8 cellular contexts compared by ENCODE assay signal in genomic region chr11:46277623-46278386, GRCh38. TPM values are rescaled to one million over a fixed set of nuclear protein-coding genes. Genes with fewer than 3 reads are reported as not detected.
DNase-seq lines count a peak whose midpoint lies in the region; ATAC-seq and TF ChIP-seq lines count a peak whose summit lies in the region.

A gene with protein sequence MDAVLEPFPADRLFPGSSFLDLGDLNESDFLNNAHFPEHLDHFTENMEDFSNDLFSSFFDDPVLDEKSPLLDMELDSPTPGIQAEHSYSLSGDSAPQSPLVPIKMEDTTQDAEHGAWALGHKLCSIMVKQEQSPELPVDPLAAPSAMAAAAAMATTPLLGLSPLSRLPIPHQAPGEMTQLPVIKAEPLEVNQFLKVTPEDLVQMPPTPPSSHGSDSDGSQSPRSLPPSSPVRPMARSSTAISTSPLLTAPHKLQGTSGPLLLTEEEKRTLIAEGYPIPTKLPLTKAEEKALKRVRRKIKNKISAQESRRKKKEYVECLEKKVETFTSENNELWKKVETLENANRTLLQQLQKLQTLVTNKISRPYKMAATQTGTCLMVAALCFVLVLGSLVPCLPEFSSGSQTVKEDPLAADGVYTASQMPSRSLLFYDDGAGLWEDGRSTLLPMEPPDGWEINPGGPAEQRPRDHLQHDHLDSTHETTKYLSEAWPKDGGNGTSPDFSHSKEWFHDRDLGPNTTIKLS (plus strand): TSS chr11:46277662. CDS start chr11:46278112, 450 bp downstream.

- peaks cover 31% of the 10 kb centered on the region for H3K36me3 ChIP-seq in NT2/D1 (ENCODE audit: insufficient read depth, insufficient read length, low read length)
- H3K36me3 ChIP-seq in prostate gland: no peaks in the 10 kb centered on the region

- intact Hi-C loops in prostate gland (cut with DNase I): loop anchor here (2.0 to 5.0 kb wide), 2 partner anchors 17 to 36 kb away; no protein-coding TSS in a partner anchor

- no peak for DNase-seq in NT2/D1 (ENCODE audit: low read depth, low spot score)
- peak; percentile 26 for DNase-seq in fibroblast of villous mesenchyme (ENCODE audit: low read depth)
- DNase-seq in prostate gland (ENCODE audit: low spot score): peak; percentile 23
- no peak for DNase-seq in effector CD8-positive, alpha-beta T cell (lab: John Stamatoyannopoulos, UW)

- no peak for ATAC-seq in GM19397 (IDR thresholded peaks at IDR 0.05; ENCODE audit: unreplicated experiment)
- no peak for ATAC-seq in HG03025 (IDR thresholded peaks at IDR 0.05; ENCODE audit: low FRiP score, unreplicated experiment)
- no peak for ATAC-seq in esophagus mucosa

- H3K4me3 ChIP-seq in GM12875 (ENCODE audit: low read depth, low read length) (peak within 1 kb of the TSS; percentile 55), NT2/D1 (ENCODE audit: insufficient read length, low read depth) (peak within 1 kb of the TSS; percentile 81), fibroblast of villous mesenchyme (ENCODE audit: low read depth, low read length) (peak within 1 kb of the TSS; percentile 99), prostate gland (peak within 1 kb of the TSS; percentile 67 to 82)

- no peaks in the 10 kb centered on the region for H3K9me3 ChIP-seq in NT2/D1 (ENCODE audit: insufficient read depth, low read length)
- H3K9me3 ChIP-seq in prostate gland: no peaks in the 10 kb centered on the region

- 3% methylated on average over 45 of the region's 61 CpGs for WGBS in prostate gland

- H3K9ac ChIP-seq in NT2/D1 (ENCODE audit: insufficient read length, low read depth): peak within 1 kb of the TSS; percentile 91

- H3K4me1 ChIP-seq in NT2/D1 (ENCODE audit: insufficient read depth, insufficient read length) (peaks cover 28% of the 10 kb centered on the region), prostate gland (replicated peaks) (peaks cover 37% of the 10 kb centered on the region)

- H3K27ac ChIP-seq in prostate gland: peak within 1 kb of the TSS; percentile 80 to 85

- H3K27me3 ChIP-seq in NT2/D1 (ENCODE audit: insufficient read depth, insufficient read length): no peaks in the 10 kb centered on the region
- no peaks in the 10 kb centered on the region for H3K27me3 ChIP-seq in prostate gland (replicated peaks; ENCODE audit: insufficient read depth)

- TF ChIP-seq CTCF in GM12875 (IDR thresholded peaks at IDR 0.05; ENCODE audit: borderline replicate concordance, insufficient read depth, low read depth, low read length): no peak
- TF ChIP-seq CTCF in fibroblast of villous mesenchyme (IDR thresholded peaks at IDR 0.05; ENCODE audit: insufficient read depth, low read depth, low read length): no peak
- TF ChIP-seq CTCF in prostate gland (IDR thresholded peaks at IDR 0.05): no peak

- TF ChIP-seq POLR2A in prostate gland (IDR thresholded peaks at IDR 0.05): peak; percentile 88

RNA-seq across cellular contexts. Expression of the gene that starts here (rescaled TPM):
- total RNA-seq in fibroblast of villous mesenchyme: 40.6 and 66.7 TPM in 2 replicates
- 10 to 100 TPM; 41.0 to 47.0 TPM for total RNA-seq in prostate gland
- 0.64 TPM for total RNA-seq in esophagus mucosa

Comparison
In these comparisons a context has a peak if more than half of its experiments do, and no peak if none do; other contexts are left out.
1. RNA of the gene that starts here (total RNA-seq): 41.0 to 47.0 TPM in prostate gland and 40.6 to 66.7 TPM in fibroblast of villous mesenchyme; 0.64 TPM in esophagus mucosa (single experiment); every median in the first group is over 10 times any median in the second.
2. DNase-seq: peak in fibroblast of villous mesenchyme (single experiment) and prostate gland (single experiment); none in NT2/D1 (single experiment) and effector CD8-positive, alpha-beta T cell (single experiment).
3. Peak in every context shown above with its lines, with median percentiles within 50 percentile points of each other: H3K4me3 ChIP-seq.